Comparison of ENCODE assay signal across 21 cellular contexts in the genomic region with DNA sequence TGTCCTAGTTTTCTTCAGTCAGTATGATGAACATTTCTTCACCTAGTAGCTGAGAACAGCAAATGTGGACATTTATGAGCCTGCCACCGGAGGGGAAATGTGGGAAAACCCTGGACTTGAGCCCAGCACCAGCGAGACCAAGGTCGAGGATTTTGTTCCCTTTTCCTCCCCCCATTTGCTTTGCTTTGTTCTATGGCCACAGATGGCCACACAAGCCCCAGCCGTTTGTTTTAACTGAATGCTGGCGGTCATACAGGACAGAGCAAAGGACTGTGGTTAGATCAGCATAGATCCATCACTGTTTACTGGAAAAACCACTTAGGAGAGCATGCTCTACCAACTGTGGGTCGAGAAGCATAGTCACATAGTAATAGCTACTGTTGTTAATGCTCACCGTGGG. TPM values are rescaled to one million over a fixed set of nuclear protein-coding genes. Genes with fewer than 3 reads are reported as not detected.
DNase-seq lines count a peak whose midpoint lies in the region; ATAC-seq and TF ChIP-seq lines count a peak whose summit lies in the region.
"Had no signal": no experiment of that assay in that cellular context is flagged by ENCODE, and none has a peak within 500 bp of the region (broad histone marks: within the 10 kb centered on the region; RNA-seq: fewer than 3 reads in every experiment).

No MANE protein-coding gene starts in this region.

- H3K4me1 Mint-ChIP-seq in endothelial cell (ENCODE audit: unreplicated experiment), result peaks cover 15% of the 10 kb centered on the region
- H3K4me1 Mint-ChIP-seq in activated T-helper 17 cell treated with anti-CD3 and anti-CD28 coated beads, Interleukin-2, amount 50 U/mL, for 72 hours, result peaks cover 2% of the 10 kb centered on the region

- ATAC-seq in activated T-helper 17 cell treated with anti-CD3 and anti-CD28 coated beads, Interleukin-2, amount 50 U/mL, for 72 hours (replicated peaks), result no peak

- H2AFZ ChIP-seq in OCI-LY7 (ENCODE audit: low read length), result no peak overlapping the region
- H2AFZ ChIP-seq: hepatocyte had no signal

- DNase-seq in AG10803 (ENCODE audit: low read depth) (peak; percentile 9), OCI-LY7 (ENCODE audit: low spot score) (no peak), endothelial cell (ENCODE audit: low spot score) (no peak), middle frontal gyrus (ENCODE audit: extremely low spot score, low spot score) (peak; percentile 50), NCI-H524 (lab: John Stamatoyannopoulos, UW) (no peak), GM19238 (ENCODE audit: insufficient read length, low spot score) (no peak), RKO (ENCODE audit: low spot score) (no peak)
- DNase-seq: activated gamma-delta T cell treated with Interleukin-2 at 50 U/mL for 16 hours; CD8-positive, alpha-beta memory T cell; effector CD4-positive, alpha-beta T cell; EL; kidney glomerular epithelial cell; NCI-H1105; SHP77 treated with DMSO at 0.1 percent for 48 hours; stimulated activated naive CD4-positive, alpha-beta T cell; T-helper 2 cell; uterus had no signal

- H3K27ac ChIP-seq in OCI-LY7 (ENCODE audit: low read depth, low read length, poor library complexity, severe bottlenecking), result no peak overlapping the region
- H3K27ac ChIP-seq: hepatocyte, uterus had no signal

- H3K4me1 ChIP-seq in OCI-LY7 (ENCODE audit: insufficient read depth, low read length, poor library complexity, severe bottlenecking), result peaks cover 15% of the 10 kb centered on the region

- H4K20me1 ChIP-seq in OCI-LY7 (ENCODE audit: insufficient read depth, low read length), result 0 out of 2 replicates have a peak, but pooled peaks cover 4% of the 10 kb centered on the region

- no TSS peak for BruUV-seq in OCI-LY7 (replicated peaks; lab: Mats Ljungman, UMichigan)

- no peaks in the 10 kb centered on the region for H3K9me3 ChIP-seq in OCI-LY7 (ENCODE audit: low read length)
- H3K9me3 ChIP-seq: uterus had no signal

- TF ChIP-seq CTCF in AG10803 (conservative IDR thresholded peaks at IDR 0.05; ENCODE audit: low read length) (no peak), OCI-LY7 (conservative IDR thresholded peaks at IDR 0.05; ENCODE audit: low read length) (no peak), endothelial cell (IDR thresholded peaks at IDR 0.05; ENCODE audit: unreplicated experiment) (no peak)

- peaks cover 38% of the 10 kb centered on the region for H3K36me3 Mint-ChIP-seq in endothelial cell (ENCODE audit: low read depth, unreplicated experiment)
- H3K36me3 Mint-ChIP-seq in activated T-helper 17 cell treated with anti-CD3 and anti-CD28 coated beads, Interleukin-2, amount 50 U/mL, for 72 hours (ENCODE audit: low read depth), result peaks cover 99% of the 10 kb centered on the region

- H3K9me3 Mint-ChIP-seq in endothelial cell (ENCODE audit: unreplicated experiment), result no peaks in the 10 kb centered on the region
- H3K9me3 Mint-ChIP-seq in activated T-helper 17 cell treated with anti-CD3 and anti-CD28 coated beads, Interleukin-2, amount 50 U/mL, for 72 hours, result no peaks in the 10 kb centered on the region
- H3K9me3 Mint-ChIP-seq: CD8-positive, alpha-beta memory T cell had no signal

- H3K27ac Mint-ChIP-seq in endothelial cell (ENCODE audit: unreplicated experiment), result no peak overlapping the region
- no peak overlapping the region for H3K27ac Mint-ChIP-seq in activated T-helper 17 cell treated with anti-CD3 and anti-CD28 coated beads, Interleukin-2, amount 50 U/mL, for 72 hours

- H3K36me3 ChIP-seq in OCI-LY7 (ENCODE audit: insufficient read depth, low read length), result peaks cover 98% of the 10 kb centered on the region
- H3K36me3 ChIP-seq: uterus had no signal

- intact Hi-C loops in OCI-LY7 (cut with micrococcal nuclease; ENCODE audit: unreplicated experiment), result loop anchor here (5.0 to 10.0 kb wide), 2 partner anchors 42 to 111 kb away; no protein-coding TSS in a partner anchor

- CTCF ChIA-PET in OCI-LY7 (lab: Charles Lee; ENCODE audit: unreplicated experiment), result no interaction called here

- POLR2A ChIA-PET in OCI-LY7 (lab: Charles Lee), result interaction anchor here (0.7 kb wide), 1 partner anchor 31 kb away, joined by 3 read pairs; no protein-coding TSS in a partner anchor

- peak overlapping the region; percentile 22 for H3K4me2 ChIP-seq in OCI-LY7 (ENCODE audit: low read length)
- H3K4me2 ChIP-seq: hepatocyte had no signal

- peak overlapping the region; percentile 77 for H3K4me3 Mint-ChIP-seq in endothelial cell (ENCODE audit: unreplicated experiment)
- no peak overlapping the region for H3K4me3 Mint-ChIP-seq in activated T-helper 17 cell treated with anti-CD3 and anti-CD28 coated beads, Interleukin-2, amount 50 U/mL, for 72 hours
- H3K4me3 Mint-ChIP-seq: CD8-positive, alpha-beta memory T cell had no signal

- no peaks in the 10 kb centered on the region for H3K27me3 Mint-ChIP-seq in endothelial cell (ENCODE audit: unreplicated experiment)
- H3K27me3 Mint-ChIP-seq in activated T-helper 17 cell treated with anti-CD3 and anti-CD28 coated beads, Interleukin-2, amount 50 U/mL, for 72 hours, result no peaks in the 10 kb centered on the region
- H3K27me3 Mint-ChIP-seq: progenitor cell of endocrine pancreas had no signal

- H3K9me2 ChIP-seq in OCI-LY7 (ENCODE audit: insufficient read depth, low read length), result no peaks in the 10 kb centered on the region

- no peak overlapping the region for H3K4me3 ChIP-seq in AG10803 (ENCODE audit: low read length)
- no peak overlapping the region for H3K4me3 ChIP-seq in OCI-LY7 (ENCODE audit: low read depth, low read length, poor library complexity, severe bottlenecking)
- H3K4me3 ChIP-seq: hepatocyte, uterus had no signal

- no peaks in the 10 kb centered on the region for H3K79me2 ChIP-seq in OCI-LY7 (ENCODE audit: insufficient read depth, low read depth, low read length)

RNA-seq across cellular contexts. Expression of a gene that starts 20.9 kb away (rescaled TPM):
- total RNA-seq in OCI-LY7 (2014; rRNA removed; shearing (Covaris generic)), result 5.5 and 5.8 TPM in 2 replicates
- 2.1 and 2.2 TPM in 2 replicates for total RNA-seq in OCI-LY7 (2022)
- not detected for total RNA-seq in endothelial cell (ENCODE audit: unreplicated experiment)
- total RNA-seq in activated T-helper 17 cell treated with anti-CD3 and anti-CD28 coated beads, Interleukin-2, amount 50 U/mL, for 72 hours, result 100 to 1,000 TPM; 173 to 257 TPM
- total RNA-seq: fibroblast of lung, progenitor cell of endocrine pancreas had no signal

RNA-seq across cellular contexts. Expression of a gene that starts 28.5 kb away (rescaled TPM):
- total RNA-seq in OCI-LY7 (2014; rRNA removed; shearing (Covaris generic)), result 53.7 and 54.0 TPM in 2 replicates
- total RNA-seq in OCI-LY7 (2022) (81.5 and 82.9 TPM in 2 replicates), endothelial cell (ENCODE audit: unreplicated experiment) (91.9 TPM)
- 10 to 100 TPM; 54.0 to 76.7 TPM for total RNA-seq in activated T-helper 17 cell treated with anti-CD3 and anti-CD28 coated beads, Interleukin-2, amount 50 U/mL, for 72 hours

RNA-seq across cellular contexts. Expression of a gene that starts 44.3 kb away (rescaled TPM):
- 291 and 346 TPM in 2 replicates for total RNA-seq in OCI-LY7 (2014; rRNA removed; shearing (Covaris generic))
- 315 and 329 TPM in 2 replicates for total RNA-seq in OCI-LY7 (2022)
- total RNA-seq in endothelial cell (ENCODE audit: unreplicated experiment), result 175 TPM
- 100 to 1,000 TPM; 270 to 361 TPM for total RNA-seq in activated T-helper 17 cell treated with anti-CD3 and anti-CD28 coated beads, Interleukin-2, amount 50 U/mL, for 72 hours

RNA-seq across cellular contexts. Expression of a gene that starts 54.9 kb away (rescaled TPM):
- 55.3 and 69.0 TPM in 2 replicates for total RNA-seq in OCI-LY7 (2014; rRNA removed; shearing (Covaris generic))
- 49.3 and 56.6 TPM in 2 replicates for total RNA-seq in OCI-LY7 (2022)
- total RNA-seq in endothelial cell (ENCODE audit: unreplicated experiment), result 26.7 TPM
- total RNA-seq in activated T-helper 17 cell treated with anti-CD3 and anti-CD28 coated beads, Interleukin-2, amount 50 U/mL, for 72 hours, result 10 to 100 TPM; 58.8 to 67.0 TPM

Comparison
In these comparisons a context has a peak if more than half of its experiments do, and no peak if none do; other contexts are left out.
1. DNase-seq: peak in AG10803 (single experiment) and middle frontal gyrus (single experiment); none in OCI-LY7 (single experiment), endothelial cell (single experiment), NCI-H524 (0 of 2), GM19238 (single experiment) and RKO (single experiment).
2. RNA of a gene that starts 20.9 kb away (total RNA-seq): 173 to 257 TPM in activated T-helper 17 cell treated with anti-CD3 and anti-CD28 coated beads, Interleukin-2, amount 50 U/mL, for 72 hours; 2.1 to 5.8 TPM in OCI-LY7 and not detected in endothelial cell (single experiment); every median in the first group is over 10 times any median in the second.